Comparison of ENCODE assay signal across 1 cellular context in the genomic region with DNA sequence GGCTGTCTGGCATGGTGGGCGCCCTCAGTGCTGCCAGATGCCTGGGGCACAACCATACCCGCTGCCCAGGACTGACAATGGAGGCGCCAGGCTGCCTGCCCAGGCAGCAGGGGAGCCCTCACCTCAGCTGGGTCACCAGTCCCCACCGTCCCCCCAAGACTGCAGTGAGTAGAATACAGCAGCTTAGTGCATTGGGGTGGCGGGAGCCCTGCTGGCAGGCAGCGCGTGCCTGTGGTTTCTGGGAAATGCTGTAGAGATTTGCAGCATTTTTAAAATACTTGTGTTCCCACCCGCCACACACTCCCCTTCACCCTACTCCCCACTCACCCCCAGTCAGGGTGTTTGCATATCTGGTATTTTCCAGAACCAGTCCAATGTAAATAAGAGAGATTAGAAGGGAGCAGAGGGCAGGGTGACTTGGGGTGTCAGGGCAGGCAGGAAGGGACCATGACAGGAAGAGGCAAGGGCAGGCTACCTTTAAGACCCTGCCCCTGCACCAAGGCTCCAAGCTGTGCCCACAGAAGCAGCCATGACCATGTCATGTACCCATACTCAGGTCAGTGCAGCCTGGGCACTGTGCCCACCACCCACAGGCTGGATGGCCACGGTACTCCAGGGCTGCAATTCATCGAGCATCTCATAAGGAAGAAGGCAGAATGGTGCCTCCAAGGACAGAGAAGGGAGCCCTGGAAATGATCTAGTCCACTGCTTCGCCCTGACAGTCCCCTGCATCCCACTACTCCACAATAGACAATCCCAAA.
A peak's percentile ranks its signal among the peaks of the same experiment; 100 is the strongest.
TF ChIP-seq lines count a peak whose summit lies in the region.

No MANE protein-coding gene starts in this region.

TF ChIP-seq in HepG2, 621 proteins besides CTCF, POLR2A, EP300 and RAD21 (continued from another document and continues in another):
- TF ChIP-seq, protein P1, sequence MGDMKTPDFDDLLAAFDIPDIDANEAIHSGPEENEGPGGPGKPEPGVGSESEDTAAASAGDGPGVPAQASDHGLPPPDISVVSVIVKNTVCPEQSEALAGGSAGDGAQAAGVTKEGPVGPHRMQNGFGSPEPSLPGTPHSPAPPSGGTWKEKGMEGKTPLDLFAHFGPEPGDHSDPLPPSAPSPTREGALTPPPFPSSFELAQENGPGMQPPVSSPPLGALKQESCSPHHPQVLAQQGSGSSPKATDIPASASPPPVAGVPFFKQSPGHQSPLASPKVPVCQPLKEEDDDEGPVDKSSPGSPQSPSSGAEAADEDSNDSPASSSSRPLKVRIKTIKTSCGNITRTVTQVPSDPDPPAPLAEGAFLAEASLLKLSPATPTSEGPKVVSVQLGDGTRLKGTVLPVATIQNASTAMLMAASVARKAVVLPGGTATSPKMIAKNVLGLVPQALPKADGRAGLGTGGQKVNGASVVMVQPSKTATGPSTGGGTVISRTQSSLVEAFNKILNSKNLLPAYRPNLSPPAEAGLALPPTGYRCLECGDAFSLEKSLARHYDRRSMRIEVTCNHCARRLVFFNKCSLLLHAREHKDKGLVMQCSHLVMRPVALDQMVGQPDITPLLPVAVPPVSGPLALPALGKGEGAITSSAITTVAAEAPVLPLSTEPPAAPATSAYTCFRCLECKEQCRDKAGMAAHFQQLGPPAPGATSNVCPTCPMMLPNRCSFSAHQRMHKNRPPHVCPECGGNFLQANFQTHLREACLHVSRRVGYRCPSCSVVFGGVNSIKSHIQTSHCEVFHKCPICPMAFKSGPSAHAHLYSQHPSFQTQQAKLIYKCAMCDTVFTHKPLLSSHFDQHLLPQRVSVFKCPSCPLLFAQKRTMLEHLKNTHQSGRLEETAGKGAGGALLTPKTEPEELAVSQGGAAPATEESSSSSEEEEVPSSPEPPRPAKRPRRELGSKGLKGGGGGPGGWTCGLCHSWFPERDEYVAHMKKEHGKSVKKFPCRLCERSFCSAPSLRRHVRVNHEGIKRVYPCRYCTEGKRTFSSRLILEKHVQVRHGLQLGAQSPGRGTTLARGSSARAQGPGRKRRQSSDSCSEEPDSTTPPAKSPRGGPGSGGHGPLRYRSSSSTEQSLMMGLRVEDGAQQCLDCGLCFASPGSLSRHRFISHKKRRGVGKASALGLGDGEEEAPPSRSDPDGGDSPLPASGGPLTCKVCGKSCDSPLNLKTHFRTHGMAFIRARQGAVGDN (CRISPR knock-in tag; IDR thresholded peaks at IDR 0.05), result peak; percentile 87
- TF ChIP-seq, protein P2, sequence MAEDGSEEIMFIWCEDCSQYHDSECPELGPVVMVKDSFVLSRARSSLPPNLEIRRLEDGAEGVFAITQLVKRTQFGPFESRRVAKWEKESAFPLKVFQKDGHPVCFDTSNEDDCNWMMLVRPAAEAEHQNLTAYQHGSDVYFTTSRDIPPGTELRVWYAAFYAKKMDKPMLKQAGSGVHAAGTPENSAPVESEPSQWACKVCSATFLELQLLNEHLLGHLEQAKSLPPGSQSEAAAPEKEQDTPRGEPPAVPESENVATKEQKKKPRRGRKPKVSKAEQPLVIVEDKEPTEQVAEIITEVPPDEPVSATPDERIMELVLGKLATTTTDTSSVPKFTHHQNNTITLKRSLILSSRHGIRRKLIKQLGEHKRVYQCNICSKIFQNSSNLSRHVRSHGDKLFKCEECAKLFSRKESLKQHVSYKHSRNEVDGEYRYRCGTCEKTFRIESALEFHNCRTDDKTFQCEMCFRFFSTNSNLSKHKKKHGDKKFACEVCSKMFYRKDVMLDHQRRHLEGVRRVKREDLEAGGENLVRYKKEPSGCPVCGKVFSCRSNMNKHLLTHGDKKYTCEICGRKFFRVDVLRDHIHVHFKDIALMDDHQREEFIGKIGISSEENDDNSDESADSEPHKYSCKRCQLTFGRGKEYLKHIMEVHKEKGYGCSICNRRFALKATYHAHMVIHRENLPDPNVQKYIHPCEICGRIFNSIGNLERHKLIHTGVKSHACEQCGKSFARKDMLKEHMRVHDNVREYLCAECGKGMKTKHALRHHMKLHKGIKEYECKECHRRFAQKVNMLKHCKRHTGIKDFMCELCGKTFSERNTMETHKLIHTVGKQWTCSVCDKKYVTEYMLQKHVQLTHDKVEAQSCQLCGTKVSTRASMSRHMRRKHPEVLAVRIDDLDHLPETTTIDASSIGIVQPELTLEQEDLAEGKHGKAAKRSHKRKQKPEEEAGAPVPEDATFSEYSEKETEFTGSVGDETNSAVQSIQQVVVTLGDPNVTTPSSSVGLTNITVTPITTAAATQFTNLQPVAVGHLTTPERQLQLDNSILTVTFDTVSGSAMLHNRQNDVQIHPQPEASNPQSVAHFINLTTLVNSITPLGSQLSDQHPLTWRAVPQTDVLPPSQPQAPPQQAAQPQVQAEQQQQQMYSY (CRISPR knock-in tag; IDR thresholded peaks at IDR 0.05), result no peak
- TF ChIP-seq KLF6 (CRISPR knock-in tag; IDR thresholded peaks at IDR 0.05) (no peak), SP2 (CRISPR knock-in tag; IDR thresholded peaks at IDR 0.05) (no peak), RXRB (CRISPR knock-in tag; IDR thresholded peaks at IDR 0.05; ENCODE audit: borderline replicate concordance) (peak; percentile 93), FOXM1 (CRISPR knock-in tag; IDR thresholded peaks at IDR 0.05) (no peak), HNRNPL (IDR thresholded peaks at IDR 0.05; ENCODE audit: low read depth, low read length) (peak; percentile 83), ZNF3 (CRISPR knock-in tag; IDR thresholded peaks at IDR 0.05) (no peak), GTF2F1 (IDR thresholded peaks at IDR 0.05; ENCODE audit: low read length) (no peak), CREB1 (IDR thresholded peaks at IDR 0.05) (no peak), CREB1 (CRISPR knock-in tag; IDR thresholded peaks at IDR 0.05) (peak; percentile 46; the same call in 1 of the 2 replicates), ZNF451 (CRISPR knock-in tag; IDR thresholded peaks at IDR 0.05) (0 out of 2 replicates have a peak, but pooled peaks have one; percentile 45), ZSCAN12 (CRISPR knock-in tag; IDR thresholded peaks at IDR 0.05) (no peak), ZSCAN31 (CRISPR knock-in tag; IDR thresholded peaks at IDR 0.05; ENCODE audit: low read depth) (0 out of 2 replicates have a peak, but pooled peaks have one; percentile 29), SALL1 (CRISPR knock-in tag; IDR thresholded peaks at IDR 0.05) (peak; percentile 72), GATAD2A (CRISPR knock-in tag; IDR thresholded peaks at IDR 0.05) (peak; percentile 86), ZNF292 (CRISPR knock-in tag; IDR thresholded peaks at IDR 0.05; ENCODE audit: borderline replicate concordance, low read depth) (peak; percentile 83; the same call in 1 of the 2 replicates), SP4 (CRISPR knock-in tag; IDR thresholded peaks at IDR 0.05) (peak; percentile 57; the same call in 1 of the 2 replicates), ZBTB21 (CRISPR knock-in tag; IDR thresholded peaks at IDR 0.05) (no peak), TARDBP (CRISPR knock-in tag; IDR thresholded peaks at IDR 0.05) (peak; percentile 84), CEBPG (CRISPR knock-in tag; IDR thresholded peaks at IDR 0.05) (0 out of 2 replicates have a peak, but pooled peaks have one; percentile 33), MYC (CRISPR knock-in tag; IDR thresholded peaks at IDR 0.05; ENCODE audit: borderline replicate concordance) (no peak), MTF1 (CRISPR knock-in tag; IDR thresholded peaks at IDR 0.05) (no peak), HDAC1 (CRISPR knock-in tag; IDR thresholded peaks at IDR 0.05) (peak; percentile 66), ZNF788 (CRISPR knock-in tag; IDR thresholded peaks at IDR 0.05; ENCODE audit: borderline replicate concordance) (0 out of 2 replicates have a peak, but pooled peaks have one; percentile 41), SOX13 (IDR thresholded peaks at IDR 0.05) (no peak), SOX13 (CRISPR knock-in tag; conservative IDR thresholded peaks at IDR 0.05 in 1 of 2, IDR thresholded peaks at IDR 0.05 in 1 of 2) (peak in 1 of 2 experiments; percentile 65; a peak in 2 of 4 replicates), RELA (CRISPR knock-in tag; IDR thresholded peaks at IDR 0.05) (no peak), MXI1 (IDR thresholded peaks at IDR 0.05; ENCODE audit: borderline replicate concordance, low read depth, low read length) (peak; percentile 16; the same call in 1 of the 3 replicates), CENPX (CRISPR knock-in tag; IDR thresholded peaks at IDR 0.05) (no peak), ZNF781 (CRISPR knock-in tag; IDR thresholded peaks at IDR 0.05; ENCODE audit: borderline replicate concordance, not compliant biosample characterization) (no peak), ZBTB46 (CRISPR knock-in tag; IDR thresholded peaks at IDR 0.05; ENCODE audit: borderline replicate concordance) (no peak), KDM2A (CRISPR knock-in tag; IDR thresholded peaks at IDR 0.05; ENCODE audit: borderline replicate concordance, low read depth) (0 out of 2 replicates have a peak, but pooled peaks have one; percentile 17), ZFP91 (CRISPR knock-in tag; IDR thresholded peaks at IDR 0.05; ENCODE audit: borderline replicate concordance) (peak; percentile 39; the same call in 1 of the 2 replicates), HNF1B (CRISPR knock-in tag; IDR thresholded peaks at IDR 0.05) (peak; percentile 56; the same call in 1 of the 2 replicates), GLMP (CRISPR knock-in tag; IDR thresholded peaks at IDR 0.05; ENCODE audit: borderline replicate concordance) (no peak), NR2F2 (IDR thresholded peaks at IDR 0.05; ENCODE audit: borderline replicate concordance, low read depth) (peak; percentile 83; the same call in 1 of the 2 replicates), U2AF1 (optimal IDR thresholded peaks at IDR 0.05; ENCODE audit: low read depth, low read length) (no peak), MEF2D (CRISPR knock-in tag; IDR thresholded peaks at IDR 0.05) (0 out of 2 replicates have a peak, but pooled peaks have one; percentile 19), SIX4 (CRISPR knock-in tag; IDR thresholded peaks at IDR 0.05) (peak; percentile 55; the same call in 1 of the 2 replicates)
- TF ChIP-seq, protein P3, sequence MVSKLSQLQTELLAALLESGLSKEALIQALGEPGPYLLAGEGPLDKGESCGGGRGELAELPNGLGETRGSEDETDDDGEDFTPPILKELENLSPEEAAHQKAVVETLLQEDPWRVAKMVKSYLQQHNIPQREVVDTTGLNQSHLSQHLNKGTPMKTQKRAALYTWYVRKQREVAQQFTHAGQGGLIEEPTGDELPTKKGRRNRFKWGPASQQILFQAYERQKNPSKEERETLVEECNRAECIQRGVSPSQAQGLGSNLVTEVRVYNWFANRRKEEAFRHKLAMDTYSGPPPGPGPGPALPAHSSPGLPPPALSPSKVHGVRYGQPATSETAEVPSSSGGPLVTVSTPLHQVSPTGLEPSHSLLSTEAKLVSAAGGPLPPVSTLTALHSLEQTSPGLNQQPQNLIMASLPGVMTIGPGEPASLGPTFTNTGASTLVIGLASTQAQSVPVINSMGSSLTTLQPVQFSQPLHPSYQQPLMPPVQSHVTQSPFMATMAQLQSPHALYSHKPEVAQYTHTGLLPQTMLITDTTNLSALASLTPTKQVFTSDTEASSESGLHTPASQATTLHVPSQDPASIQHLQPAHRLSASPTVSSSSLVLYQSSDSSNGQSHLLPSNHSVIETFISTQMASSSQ (IDR thresholded peaks at IDR 0.05; ENCODE audit: low read depth), result peak; percentile 28; the same call in 1 of the 2 replicates
- TF ChIP-seq, protein P3 (CRISPR knock-in tag; IDR thresholded peaks at IDR 0.05; ENCODE audit: borderline replicate concordance), result no peak; the same call in 1 of the 2 replicates
